18 cellular contexts compared by ENCODE assay signal in the genomic region with DNA sequence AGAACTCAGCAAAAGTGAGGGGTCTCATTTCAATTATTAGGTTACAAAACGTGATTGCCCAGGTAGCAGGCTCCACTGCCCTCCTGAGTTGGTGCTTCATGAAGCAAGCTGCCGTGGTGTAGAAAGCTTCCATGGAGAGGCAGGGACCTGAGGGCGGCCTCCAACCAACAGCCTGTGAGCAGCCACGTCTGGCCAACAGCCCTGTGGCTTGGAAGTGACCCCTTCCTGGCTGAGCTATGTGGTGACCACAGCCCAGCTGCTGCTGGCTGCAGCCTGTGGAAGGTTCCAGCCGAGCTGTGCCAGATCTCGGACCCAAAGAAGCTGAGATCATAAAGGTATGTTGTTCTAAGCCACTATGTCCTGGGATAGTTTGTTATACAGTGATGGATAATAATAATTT.
A peak's percentile ranks its signal among the peaks of the same experiment; 100 is the strongest.
DNase-seq lines count a peak whose midpoint lies in the region; ATAC-seq and TF ChIP-seq lines count a peak whose summit lies in the region.
"Had no signal": no experiment of that assay in that cellular context is flagged by ENCODE, and none has a peak within 500 bp of the region (broad histone marks: within the 10 kb centered on the region; RNA-seq: fewer than 3 reads in every experiment).

No MANE protein-coding gene starts in this region.

- H3K4me1 ChIP-seq in Panc1 (ENCODE audit: control insufficient read depth, insufficient read depth, low read length) = peaks cover 38% of the 10 kb centered on the region
- peaks cover 0 to under 1% of the 10 kb centered on the region in 2 donors for H3K4me1 ChIP-seq in mucosa of rectum (ENCODE audit: control insufficient read depth in 2 of 2, insufficient read depth in 2 of 2, low read length in 2 of 2)
- H3K4me1 ChIP-seq in tibial artery = peaks cover 0 to 17% (median 1%) of the 10 kb centered on the region in 4 donors
- H3K4me1 ChIP-seq: parathyroid adenoma had no signal

- peak overlapping the region; percentile 99 for H3K27ac ChIP-seq in Panc1 (ENCODE audit: low read length)
- H3K27ac ChIP-seq in mucosa of rectum (ENCODE audit: low read depth in 2 of 2, low read length in 2 of 2) = peak overlapping the region; percentile 15 to 45
- H3K27ac ChIP-seq in tibial artery = peak overlapping the region; percentile 10
- H3K27ac ChIP-seq: parathyroid adenoma had no signal

- no peak overlapping the region for H3K9ac ChIP-seq in mucosa of rectum (ENCODE audit: low read depth in 1 of 2, low read length in 2 of 2)
- H3K9ac ChIP-seq: parathyroid adenoma had no signal

- DNase-seq in Panc1 (ENCODE audit: low read depth, low spot score) (no peak), fibroblast of mammary gland (ENCODE audit: low read depth) (peak; percentile 76), tibial artery (peak; percentile 71 to 80), NCI-H2081 (lab: John Stamatoyannopoulos, UW) (no peak)
- no peak for DNase-seq in activated naive CD4-positive, alpha-beta T cell treated with anti-CD3 and anti-CD28 coated beads, Interleukin-2, amount 50 U/mL, for 72 hours (ENCODE audit: low spot score in 2 of 2)
- DNase-seq: activated B cell treated with CpG ODN at 0.5 μM for 24 hours; activated CD8-positive, alpha-beta memory T cell treated with anti-CD3 and anti-CD28 coated beads, Interleukin-2, amount 50 U/mL, for 48 hours; activated naive CD8-positive, alpha-beta T cell treated with anti-CD3 and anti-CD28 coated beads, Interleukin-2, amount 50 U/mL, for 24 hours; CD4-positive, CD25-positive, alpha-beta regulatory T cell; glutamatergic neuron; left colon; NCI-H2227 treated with DMSO at 0.1 percent for 48 hours; stimulated activated CD4-positive, alpha-beta T cell treated with anti-CD3 and anti-CD28 coated beads, Interleukin-2, amount 100 ng/mL, for 24 hours; SW 1271 had no signal

- H3K27me3 ChIP-seq in Panc1 (ENCODE audit: control insufficient read depth, insufficient read depth, low read length) (no peaks in the 10 kb centered on the region), mucosa of rectum (ENCODE audit: control insufficient read depth in 2 of 2, insufficient read depth in 2 of 2, low read length in 2 of 2) (no peaks in the 10 kb centered on the region), tibial artery (no peaks in the 10 kb centered on the region)

- POLR2A ChIA-PET in Panc1 (lab: Charles Lee) = interaction anchor here (0.6 to 1.4 kb wide), 6 partner anchors 82 to 763 kb away, joined by 3 to 11 read pairs (median 8); partner anchors contain the start of gene KLF6

- H3K36me3 ChIP-seq in Panc1 (ENCODE audit: control insufficient read depth, insufficient read depth, low read length) (no peaks in the 10 kb centered on the region), mucosa of rectum (ENCODE audit: control insufficient read depth in 2 of 2, insufficient read depth in 2 of 2, low read length in 2 of 2) (no peaks in the 10 kb centered on the region), tibial artery (no peaks in the 10 kb centered on the region)

- intact Hi-C loops in Panc1 (cut with micrococcal nuclease; ENCODE audit: unreplicated experiment) = no loop called here
- intact Hi-C loops in tibial artery (cut with DNase I; ENCODE audit: low total_unique reads) = no loop called here

- no peak overlapping the region for H3K27ac Mint-ChIP-seq in activated naive CD4-positive, alpha-beta T cell treated with anti-CD3 and anti-CD28 coated beads, Interleukin-2, amount 50 U/mL, for 72 hours
- H3K27ac Mint-ChIP-seq: activated B cell treated with CpG ODN at 0.5 μM for 24 hours; activated naive CD8-positive, alpha-beta T cell treated with anti-CD3 and anti-CD28 coated beads, Interleukin-2, amount 50 U/mL, for 24 hours had no signal

- peaks cover 7 to 8% of the 10 kb centered on the region in 2 donors for H3K9me3 Mint-ChIP-seq in activated naive CD4-positive, alpha-beta T cell treated with anti-CD3 and anti-CD28 coated beads, Interleukin-2, amount 50 U/mL, for 72 hours
- H3K9me3 Mint-ChIP-seq: CD4-positive, CD25-positive, alpha-beta regulatory T cell had no signal

- H3K9me3 ChIP-seq in Panc1 (ENCODE audit: control insufficient read depth, insufficient read depth, low read depth, low read length) = no peaks in the 10 kb centered on the region; the same call in 1 of the 2 replicates
- no peaks in the 10 kb centered on the region for H3K9me3 ChIP-seq in mucosa of rectum (ENCODE audit: control insufficient read depth in 2 of 2, low read length in 2 of 2)
- H3K9me3 ChIP-seq in tibial artery = no peaks in the 10 kb centered on the region

- in situ Hi-C loops in Panc1 (cut with HindIII; ENCODE audit: low pct_unique_long_range_greater_than_20kb, low sequenced_read_pairs) = no loop called here

- peaks cover 0 to 8% of the 10 kb centered on the region in 2 donors for H3K36me3 Mint-ChIP-seq in activated naive CD4-positive, alpha-beta T cell treated with anti-CD3 and anti-CD28 coated beads, Interleukin-2, amount 50 U/mL, for 72 hours
- H3K36me3 Mint-ChIP-seq: CD4-positive, CD25-positive, alpha-beta regulatory T cell had no signal

- 0 out of 2 replicates have a peak, but pooled peaks have one; percentile 17 for ATAC-seq in Panc1
- ATAC-seq in activated naive CD4-positive, alpha-beta T cell treated with anti-CD3 and anti-CD28 coated beads, Interleukin-2, amount 50 U/mL, for 72 hours = no peak
- no peak for ATAC-seq in HG02759 (IDR thresholded peaks at IDR 0.05; ENCODE audit: unreplicated experiment)
- no peak for ATAC-seq in HG03039 (IDR thresholded peaks at IDR 0.05; ENCODE audit: unreplicated experiment)
- ATAC-seq: activated naive CD8-positive, alpha-beta T cell treated with anti-CD3 and anti-CD28 coated beads, Interleukin-2, amount 50 U/mL, for 24 hours had no signal

- CTCF ChIA-PET in Panc1 (lab: Charles Lee) = interaction anchor here (0.7 kb wide), 1 partner anchor 679 kb away, joined by 7 read pairs; no protein-coding TSS in a partner anchor

- no TSS peak for BruUV-seq in Panc1 (replicated peaks; lab: Mats Ljungman, UMichigan)

- H3K4me3 ChIP-seq in Panc1 (ENCODE audit: low read depth in 2 of 2, low read length in 2 of 2) (no peak overlapping the region), fibroblast of mammary gland (ENCODE audit: control insufficient read depth, low read depth, low read length) (no peak overlapping the region), mucosa of rectum (ENCODE audit: low read length in 2 of 2) (no peak overlapping the region), tibial artery (no peak overlapping the region)

- no peak for TF ChIP-seq CTCF in Panc1 (IDR thresholded peaks at IDR 0.05)
- no peak for TF ChIP-seq CTCF in fibroblast of mammary gland (conservative IDR thresholded peaks at IDR 0.05; ENCODE audit: control insufficient read depth, insufficient read depth, low read depth, low read length)
- no peak for TF ChIP-seq CTCF in tibial artery (IDR thresholded peaks at IDR 0.05)

Comparison
In these comparisons a context has a peak if more than half of its experiments do, and no peak if none do; other contexts are left out.
1. DNase-seq: peak in fibroblast of mammary gland (single experiment) and tibial artery (2 of 2); none in Panc1 (single experiment), activated naive CD4-positive, alpha-beta T cell treated with anti-CD3 and anti-CD28 coated beads, Interleukin-2, amount 50 U/mL, for 72 hours (0 of 2) and NCI-H2081 (0 of 2).
2. H3K27ac ChIP-seq: peak in every context shown above with its lines; median percentile 99 in Panc1; 30 in mucosa of rectum; 10 in tibial artery.